Comparison of ENCODE assay signal across 22 cellular contexts in the genomic region with DNA sequence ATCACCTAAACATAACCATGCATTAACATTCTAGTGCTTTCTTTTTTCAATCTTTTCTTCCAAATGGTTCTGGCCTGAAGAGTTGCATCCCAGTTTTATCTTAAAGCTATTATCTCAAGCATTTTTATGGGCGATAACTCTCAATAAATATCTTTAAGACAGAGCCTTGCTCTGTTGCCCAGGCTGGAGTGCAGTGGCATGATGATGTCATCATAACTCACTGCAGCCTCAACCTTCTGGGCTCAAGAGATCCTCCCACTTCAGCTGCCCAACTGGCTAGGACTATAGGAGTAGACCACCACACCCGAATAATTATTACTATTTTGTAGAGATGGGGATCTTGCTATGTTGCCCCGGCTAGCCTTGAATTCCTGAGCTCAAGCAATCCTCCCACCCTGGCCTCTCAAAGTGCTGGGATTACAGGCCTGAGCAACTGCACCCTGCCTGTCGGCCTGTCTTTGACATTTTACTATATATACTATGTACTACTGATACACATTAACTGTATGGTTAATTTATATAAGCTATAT. TPM values are rescaled to one million over a fixed set of nuclear protein-coding genes. Genes with fewer than 3 reads are reported as not detected.
DNase-seq lines count a peak whose midpoint lies in the region; ATAC-seq and TF ChIP-seq lines count a peak whose summit lies in the region.
"Had no signal": no experiment of that assay in that cellular context is flagged by ENCODE, and none has a peak within 500 bp of the region (broad histone marks: within the 10 kb centered on the region; RNA-seq: fewer than 3 reads in every experiment).

No MANE protein-coding gene starts in this region.

- TF ChIP-seq CTCF in HEK293 (tag by site-specific recombination; IDR thresholded peaks at IDR 0.05) (no peak), osteocyte (IDR thresholded peaks at IDR 0.05) (no peak)

- peaks cover 81 to 94% of the 10 kb centered on the region in 2 experiments for H3K36me3 ChIP-seq in HEK293 (ENCODE audit: control insufficient read depth in 2 of 2, insufficient read depth in 1 of 2, low read length in 2 of 2)
- peaks cover 37 to 93% (median 52%) of the 10 kb centered on the region in 3 experiments for H3K36me3 ChIP-seq in naive thymus-derived CD4-positive, alpha-beta T cell (ENCODE audit: control insufficient read depth in 2 of 3, insufficient read depth in 3 of 3, low read length in 3 of 3)

- no peaks in the 10 kb centered on the region for H3K9me3 ChIP-seq in HEK293 (ENCODE audit: control insufficient read depth, insufficient read depth, low read depth, low read length)
- no peaks in the 10 kb centered on the region for H3K9me3 ChIP-seq in naive thymus-derived CD4-positive, alpha-beta T cell (ENCODE audit: control insufficient read depth in 2 of 3, low read length in 3 of 3)
- H3K9me3 ChIP-seq: pancreas, testis had no signal

- peaks cover 62% of the 10 kb centered on the region for H3K4me1 Mint-ChIP-seq in activated T-cell treated with anti-CD3 and anti-CD28 coated beads, Interleukin-2, amount 50 U/mL, for 24 hours (ENCODE audit: low read depth)
- H3K4me1 Mint-ChIP-seq in activated CD4-positive, alpha-beta memory T cell treated with anti-CD3 and anti-CD28 coated beads, Interleukin-2, amount 10 ng/mL, durations not matched to agents 7 days and 5 days, result peaks cover 55% of the 10 kb centered on the region
- peaks cover 16 to 47% (median 33%) of the 10 kb centered on the region in 7 donors for H3K4me1 Mint-ChIP-seq in naive thymus-derived CD4-positive, alpha-beta T cell
- H3K4me1 Mint-ChIP-seq in osteocyte (ENCODE audit: unreplicated experiment), result no peaks in the 10 kb centered on the region

- ATAC-seq in naive thymus-derived CD4-positive, alpha-beta T cell, result no peak
- ATAC-seq in GM21529 (IDR thresholded peaks at IDR 0.05; ENCODE audit: unreplicated experiment), result no peak
- ATAC-seq: esophagus mucosa, pancreas, sciatic nerve had no signal

- H3K4me3 ChIP-seq in HEK293 (ENCODE audit: low read depth, low read length), result no peak overlapping the region
- H3K4me3 ChIP-seq in naive thymus-derived CD4-positive, alpha-beta T cell (ENCODE audit: low read length), result no peak overlapping the region
- H3K4me3 ChIP-seq: pancreas, testis had no signal

- no peaks in the 10 kb centered on the region for H3K27me3 ChIP-seq in naive thymus-derived CD4-positive, alpha-beta T cell (ENCODE audit: control insufficient read depth in 2 of 2, insufficient read depth in 2 of 2, low read length in 2 of 2)
- H3K27me3 ChIP-seq: pancreas, testis had no signal

- no peak overlapping the region for H3K27ac ChIP-seq in HEK293 (ENCODE audit: extremely low read depth, low read depth, low read length)
- H3K27ac ChIP-seq in naive thymus-derived CD4-positive, alpha-beta T cell (ENCODE audit: low read depth, low read length), result no peak overlapping the region
- H3K27ac ChIP-seq: pancreas, testis had no signal

- H3K27me3 Mint-ChIP-seq in activated T-cell treated with anti-CD3 and anti-CD28 coated beads, Interleukin-2, amount 50 U/mL, for 24 hours, result no peaks in the 10 kb centered on the region
- no peaks in the 10 kb centered on the region for H3K27me3 Mint-ChIP-seq in activated CD4-positive, alpha-beta memory T cell treated with anti-CD3 and anti-CD28 coated beads, Interleukin-2, amount 10 ng/mL, durations not matched to agents 7 days and 5 days
- no peaks in the 10 kb centered on the region for H3K27me3 Mint-ChIP-seq in naive thymus-derived CD4-positive, alpha-beta T cell
- no peaks in the 10 kb centered on the region for H3K27me3 Mint-ChIP-seq in osteocyte (ENCODE audit: unreplicated experiment)
- H3K27me3 Mint-ChIP-seq: activated naive CD8-positive, alpha-beta T cell; memory B cell had no signal

- POLR2A ChIA-PET in HEK293 (lab: Yijun Ruan, JAX), result interaction anchor here (0.6 kb wide), 1 partner anchor 23 kb away, joined by 3 read pairs; no protein-coding TSS in a partner anchor
- POLR2A ChIA-PET in activated CD4-positive, alpha-beta memory T cell treated with anti-CD3 and anti-CD28 coated beads, Interleukin-2, amount 10 ng/mL, durations not matched to agents 7 days and 5 days (lab: Charles Lee), result interaction anchor here (1.2 to 5.4 kb wide), 3 partner anchors 12 to 83 kb away, joined by 3 to 51 read pairs (median 6); no protein-coding TSS in a partner anchor
- POLR2A ChIA-PET in naive thymus-derived CD4-positive, alpha-beta T cell (lab: Charles Lee), result interaction anchor here (0.7 to 4.3 kb wide), 5 partner anchors 11 to 34 kb away, joined by 3 to 23 read pairs (median 3); no protein-coding TSS in a partner anchor

- CTCF ChIA-PET in HEK293 (lab: Yijun Ruan, JAX), result interaction anchor here (1.1 kb wide), 1 partner anchor 311 kb away, joined by 3 read pairs; no protein-coding TSS in a partner anchor
- CTCF ChIA-PET in activated CD4-positive, alpha-beta memory T cell treated with anti-CD3 and anti-CD28 coated beads, Interleukin-2, amount 10 ng/mL, durations not matched to agents 7 days and 5 days (lab: Charles Lee), result interaction anchor here (1.2 kb wide), 1 partner anchor 27 kb away, joined by 4 read pairs; no protein-coding TSS in a partner anchor
- CTCF ChIA-PET in naive thymus-derived CD4-positive, alpha-beta T cell (lab: Charles Lee), result interaction anchor here (0.7 to 1.1 kb wide), 3 partner anchors 14 to 99 kb away, joined by 3 read pairs; no protein-coding TSS in a partner anchor

- H3K9me3 Mint-ChIP-seq in activated T-cell treated with anti-CD3 and anti-CD28 coated beads, Interleukin-2, amount 50 U/mL, for 24 hours, result no peaks in the 10 kb centered on the region
- no peaks in the 10 kb centered on the region for H3K9me3 Mint-ChIP-seq in activated CD4-positive, alpha-beta memory T cell treated with anti-CD3 and anti-CD28 coated beads, Interleukin-2, amount 10 ng/mL, durations not matched to agents 7 days and 5 days
- H3K9me3 Mint-ChIP-seq in naive thymus-derived CD4-positive, alpha-beta T cell, result no peaks in the 10 kb centered on the region
- no peaks in the 10 kb centered on the region for H3K9me3 Mint-ChIP-seq in osteocyte (ENCODE audit: unreplicated experiment)
- H3K9me3 Mint-ChIP-seq: activated T-helper 1 cell treated with anti-CD3 and anti-CD28 coated beads, Interleukin-12 subunit alpha, Interleukin-12 subunit beta, Interleukin-2, Interleukin-4 antibody, amounts not matched to agents 30 ng/mL and 10 ng/mL and 1 ng/mL, durations not matched to agents 14 hours and 24 hours and 36 hours; memory B cell had no signal

- DNase-seq in activated T-cell treated with anti-CD3 and anti-CD28 coated beads, Interleukin-2, amount 50 U/mL, for 24 hours, result no peak
- no peak for DNase-seq in activated T-cell treated with anti-CD3 and anti-CD28 coated beads, Interleukin-2, amount 50 U/mL, for 1 hour
- no peak for DNase-seq in activated CD4-positive, alpha-beta memory T cell treated with anti-CD3 and anti-CD28 coated beads, Interleukin-2, amount 10 ng/mL, durations not matched to agents 7 days and 5 days
- no peak for DNase-seq in naive thymus-derived CD4-positive, alpha-beta T cell
- DNase-seq in osteocyte (ENCODE audit: extremely low spot score, unreplicated experiment) (no peak), OCI-M1 (lab: John Stamatoyannopoulos, UW) (no peak)
- DNase-seq: activated CD4-positive, alpha-beta T cell treated with anti-CD3 and anti-CD28 coated beads, Interleukin-2, amount 50 U/mL, for 4 hours; cerebellar nuclear complex; DND-41; GOT3; Kasumi-1; NCI-H1105; NCI-H524; pancreas; testis had no signal

- peak overlapping the region; percentile 97 for H3K27ac Mint-ChIP-seq in activated T-cell treated with anti-CD3 and anti-CD28 coated beads, Interleukin-2, amount 50 U/mL, for 24 hours
- peak overlapping the region; percentile 36 for H3K27ac Mint-ChIP-seq in activated CD4-positive, alpha-beta memory T cell treated with anti-CD3 and anti-CD28 coated beads, Interleukin-2, amount 10 ng/mL, durations not matched to agents 7 days and 5 days
- peak overlapping the region; percentile 33 to 97 (median 65) for H3K27ac Mint-ChIP-seq in naive thymus-derived CD4-positive, alpha-beta T cell
- H3K27ac Mint-ChIP-seq in osteocyte (ENCODE audit: unreplicated experiment), result no peak overlapping the region
- H3K27ac Mint-ChIP-seq: activated naive CD8-positive, alpha-beta T cell; memory B cell had no signal

- peaks cover 98% of the 10 kb centered on the region for H3K36me3 Mint-ChIP-seq in activated T-cell treated with anti-CD3 and anti-CD28 coated beads, Interleukin-2, amount 50 U/mL, for 24 hours (ENCODE audit: low read depth)
- peaks cover 80% of the 10 kb centered on the region for H3K36me3 Mint-ChIP-seq in activated CD4-positive, alpha-beta memory T cell treated with anti-CD3 and anti-CD28 coated beads, Interleukin-2, amount 10 ng/mL, durations not matched to agents 7 days and 5 days (ENCODE audit: low read depth)
- H3K36me3 Mint-ChIP-seq in naive thymus-derived CD4-positive, alpha-beta T cell, result peaks cover 0 to 68% (median 36%) of the 10 kb centered on the region in 5 donors
- H3K36me3 Mint-ChIP-seq in osteocyte (ENCODE audit: unreplicated experiment), result peaks cover 63% of the 10 kb centered on the region

- no peak overlapping the region for H3K4me3 Mint-ChIP-seq in activated T-cell treated with anti-CD3 and anti-CD28 coated beads, Interleukin-2, amount 50 U/mL, for 24 hours
- no peak overlapping the region for H3K4me3 Mint-ChIP-seq in activated CD4-positive, alpha-beta memory T cell treated with anti-CD3 and anti-CD28 coated beads, Interleukin-2, amount 10 ng/mL, durations not matched to agents 7 days and 5 days
- H3K4me3 Mint-ChIP-seq in naive thymus-derived CD4-positive, alpha-beta T cell, result no peak overlapping the region
- no peak overlapping the region for H3K4me3 Mint-ChIP-seq in osteocyte (ENCODE audit: unreplicated experiment)
- H3K4me3 Mint-ChIP-seq: activated naive CD8-positive, alpha-beta T cell; activated T-helper 1 cell treated with anti-CD3 and anti-CD28 coated beads, Interleukin-12 subunit alpha, Interleukin-12 subunit beta, Interleukin-2, Interleukin-4 antibody, amounts not matched to agents 30 ng/mL and 10 ng/mL and 1 ng/mL, durations not matched to agents 14 hours and 24 hours and 36 hours; memory B cell had no signal

- H3K4me1 ChIP-seq in HEK293 (ENCODE audit: control insufficient read depth, insufficient read depth, low read length), result no peaks in the 10 kb centered on the region
- H3K4me1 ChIP-seq in naive thymus-derived CD4-positive, alpha-beta T cell (ENCODE audit: control insufficient read depth in 2 of 2, insufficient read depth in 2 of 2, low read length in 2 of 2), result peaks cover 29 to 34% of the 10 kb centered on the region in 2 donors
- H3K4me1 ChIP-seq: pancreas, testis had no signal

- intact Hi-C loops in naive thymus-derived CD4-positive, alpha-beta T cell (cut with micrococcal nuclease), result loop anchor here (5.0 kb wide), 1 partner anchor 34 kb away; a partner anchor contains a TSS

RNA-seq across cellular contexts. Expression of a gene that starts 26.1 kb away (rescaled TPM):
- total RNA-seq in activated CD4-positive, alpha-beta memory T cell treated with anti-CD3 and anti-CD28 coated beads, Interleukin-2, amount 10 ng/mL, durations not matched to agents 7 days and 5 days, result 100 to 1,000 TPM; 288 to 309 TPM
- 100 to 1,000 TPM; 297 to 452 (median 420) TPM for total RNA-seq in naive thymus-derived CD4-positive, alpha-beta T cell
- polyA plus RNA-seq in naive thymus-derived CD4-positive, alpha-beta T cell, result 100 to 1,000 TPM; 314 to 395 TPM
- total RNA-seq in osteocyte, result 113 and 123 TPM in 2 replicates

RNA-seq across cellular contexts. Expression of a gene that starts 32.4 kb away (rescaled TPM):
- 10 to 100 TPM; 95.4 to 96.8 TPM for total RNA-seq in activated CD4-positive, alpha-beta memory T cell treated with anti-CD3 and anti-CD28 coated beads, Interleukin-2, amount 10 ng/mL, durations not matched to agents 7 days and 5 days
- total RNA-seq in naive thymus-derived CD4-positive, alpha-beta T cell, result 100 to 1,000 TPM; 107 to 414 (median 154) TPM
- polyA plus RNA-seq in naive thymus-derived CD4-positive, alpha-beta T cell, result 10 to 100 TPM; 37.4 to 46.9 TPM
- 56.2 and 66.7 TPM in 2 replicates for total RNA-seq in osteocyte
